1 cellular context compared by ENCODE assay signal in the genomic region with DNA sequence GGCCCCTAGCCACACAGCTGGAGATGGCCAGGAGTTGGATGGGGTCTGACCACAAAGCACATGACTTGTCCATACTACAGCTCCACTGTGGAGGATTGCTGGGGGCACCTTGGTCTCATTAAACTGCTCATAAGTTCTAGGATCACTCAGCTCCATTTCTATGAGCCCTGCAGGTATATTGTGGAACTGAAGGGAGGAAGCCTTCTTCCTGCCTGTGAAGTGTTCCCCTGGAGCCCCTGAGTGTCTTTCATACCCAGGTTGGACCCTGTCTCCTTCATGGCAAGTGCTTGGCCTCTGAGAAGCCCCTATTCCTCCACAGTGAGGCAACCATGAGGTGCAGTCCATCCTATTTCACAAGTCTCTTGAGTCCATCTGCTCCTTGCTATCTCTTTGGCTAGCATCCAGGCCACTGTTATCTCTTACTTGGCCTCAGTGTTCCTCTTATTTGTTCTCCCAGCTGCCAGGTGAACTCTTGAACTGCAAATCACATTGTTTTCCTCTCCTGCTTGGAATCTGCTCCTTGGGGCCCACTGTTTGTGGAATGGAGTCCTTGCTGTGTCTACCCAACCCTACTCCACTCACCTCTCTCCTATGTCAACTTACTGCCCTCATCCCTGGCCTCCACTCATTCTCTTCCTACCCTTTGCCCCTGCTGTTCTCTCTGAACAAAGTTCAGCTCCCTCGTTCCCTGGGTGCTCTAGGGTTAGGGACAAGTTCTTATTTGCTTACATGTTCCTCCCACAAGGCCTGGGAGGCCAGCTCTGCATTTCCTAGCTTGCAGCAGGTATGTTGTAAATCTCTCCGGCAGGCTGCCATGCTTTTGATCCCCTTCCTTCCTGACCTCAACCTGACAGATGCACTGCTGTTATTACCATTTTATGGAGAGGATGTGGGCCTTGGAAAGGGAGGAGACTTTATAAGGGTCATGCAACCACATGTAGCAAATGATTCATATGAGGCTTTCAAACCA.
TF ChIP-seq lines count a peak whose summit lies in the region.

No MANE protein-coding gene starts in this region.

TF ChIP-seq in HepG2, 621 proteins besides CTCF, POLR2A, EP300 and RAD21 (continued from another document and continues in another):
- TF ChIP-seq, protein P1, sequence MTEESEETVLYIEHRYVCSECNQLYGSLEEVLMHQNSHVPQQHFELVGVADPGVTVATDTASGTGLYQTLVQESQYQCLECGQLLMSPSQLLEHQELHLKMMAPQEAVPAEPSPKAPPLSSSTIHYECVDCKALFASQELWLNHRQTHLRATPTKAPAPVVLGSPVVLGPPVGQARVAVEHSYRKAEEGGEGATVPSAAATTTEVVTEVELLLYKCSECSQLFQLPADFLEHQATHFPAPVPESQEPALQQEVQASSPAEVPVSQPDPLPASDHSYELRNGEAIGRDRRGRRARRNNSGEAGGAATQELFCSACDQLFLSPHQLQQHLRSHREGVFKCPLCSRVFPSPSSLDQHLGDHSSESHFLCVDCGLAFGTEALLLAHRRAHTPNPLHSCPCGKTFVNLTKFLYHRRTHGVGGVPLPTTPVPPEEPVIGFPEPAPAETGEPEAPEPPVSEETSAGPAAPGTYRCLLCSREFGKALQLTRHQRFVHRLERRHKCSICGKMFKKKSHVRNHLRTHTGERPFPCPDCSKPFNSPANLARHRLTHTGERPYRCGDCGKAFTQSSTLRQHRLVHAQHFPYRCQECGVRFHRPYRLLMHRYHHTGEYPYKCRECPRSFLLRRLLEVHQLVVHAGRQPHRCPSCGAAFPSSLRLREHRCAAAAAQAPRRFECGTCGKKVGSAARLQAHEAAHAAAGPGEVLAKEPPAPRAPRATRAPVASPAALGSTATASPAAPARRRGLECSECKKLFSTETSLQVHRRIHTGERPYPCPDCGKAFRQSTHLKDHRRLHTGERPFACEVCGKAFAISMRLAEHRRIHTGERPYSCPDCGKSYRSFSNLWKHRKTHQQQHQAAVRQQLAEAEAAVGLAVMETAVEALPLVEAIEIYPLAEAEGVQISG (CRISPR knock-in tag; IDR thresholded peaks at IDR 0.05) = peak; percentile 60; the same call in 1 of the 2 replicates
- TF ChIP-seq ZNF781 (CRISPR knock-in tag; IDR thresholded peaks at IDR 0.05; ENCODE audit: borderline replicate concordance, not compliant biosample characterization) (no peak), ZNF20 (CRISPR knock-in tag; IDR thresholded peaks at IDR 0.05) (no peak), KLF13 (CRISPR knock-in tag; IDR thresholded peaks at IDR 0.05) (no peak), PHB2 (IDR thresholded peaks at IDR 0.05; ENCODE audit: partially characterized antibody) (no peak), ZNF570 (CRISPR knock-in tag; IDR thresholded peaks at IDR 0.05; ENCODE audit: borderline replicate concordance) (peak; percentile 38; the same call in 1 of the 2 replicates), NR2C2 (CRISPR knock-in tag; IDR thresholded peaks at IDR 0.05; ENCODE audit: borderline replicate concordance) (peak; percentile 84), SKI (IDR thresholded peaks at IDR 0.05; ENCODE audit: partially characterized antibody) (peak; percentile 57), FOXK1 (CRISPR knock-in tag; IDR thresholded peaks at IDR 0.05; ENCODE audit: borderline replicate concordance, low read depth) (peak; percentile 81; the same call in 1 of the 2 replicates), ZNF670 (CRISPR knock-in tag; IDR thresholded peaks at IDR 0.05; ENCODE audit: borderline replicate concordance) (no peak), ZNF367 (CRISPR knock-in tag; IDR thresholded peaks at IDR 0.05; ENCODE audit: borderline replicate concordance) (no peak), ZNF333 (CRISPR knock-in tag; IDR thresholded peaks at IDR 0.05; ENCODE audit: borderline replicate concordance) (no peak), ZNF552 (CRISPR knock-in tag; IDR thresholded peaks at IDR 0.05; ENCODE audit: borderline replicate concordance) (no peak), KLF6 (CRISPR knock-in tag; IDR thresholded peaks at IDR 0.05) (peak; percentile 49; the same call in 1 of the 2 replicates), SNAI1 (CRISPR knock-in tag; IDR thresholded peaks at IDR 0.05; ENCODE audit: borderline replicate concordance) (no peak), TBP (CRISPR knock-in tag; IDR thresholded peaks at IDR 0.05) (no peak), ZNF572 (CRISPR knock-in tag; IDR thresholded peaks at IDR 0.05) (no peak), AHR (CRISPR knock-in tag; IDR thresholded peaks at IDR 0.05) (no peak), ZNF768 (CRISPR knock-in tag; IDR thresholded peaks at IDR 0.05) (no peak), GABPB1 (CRISPR knock-in tag; IDR thresholded peaks at IDR 0.05) (peak; percentile 36; the same call in 1 of the 2 replicates), KDM5A (IDR thresholded peaks at IDR 0.05; ENCODE audit: borderline replicate concordance, low read length) (no peak)
- TF ChIP-seq, protein P2, sequence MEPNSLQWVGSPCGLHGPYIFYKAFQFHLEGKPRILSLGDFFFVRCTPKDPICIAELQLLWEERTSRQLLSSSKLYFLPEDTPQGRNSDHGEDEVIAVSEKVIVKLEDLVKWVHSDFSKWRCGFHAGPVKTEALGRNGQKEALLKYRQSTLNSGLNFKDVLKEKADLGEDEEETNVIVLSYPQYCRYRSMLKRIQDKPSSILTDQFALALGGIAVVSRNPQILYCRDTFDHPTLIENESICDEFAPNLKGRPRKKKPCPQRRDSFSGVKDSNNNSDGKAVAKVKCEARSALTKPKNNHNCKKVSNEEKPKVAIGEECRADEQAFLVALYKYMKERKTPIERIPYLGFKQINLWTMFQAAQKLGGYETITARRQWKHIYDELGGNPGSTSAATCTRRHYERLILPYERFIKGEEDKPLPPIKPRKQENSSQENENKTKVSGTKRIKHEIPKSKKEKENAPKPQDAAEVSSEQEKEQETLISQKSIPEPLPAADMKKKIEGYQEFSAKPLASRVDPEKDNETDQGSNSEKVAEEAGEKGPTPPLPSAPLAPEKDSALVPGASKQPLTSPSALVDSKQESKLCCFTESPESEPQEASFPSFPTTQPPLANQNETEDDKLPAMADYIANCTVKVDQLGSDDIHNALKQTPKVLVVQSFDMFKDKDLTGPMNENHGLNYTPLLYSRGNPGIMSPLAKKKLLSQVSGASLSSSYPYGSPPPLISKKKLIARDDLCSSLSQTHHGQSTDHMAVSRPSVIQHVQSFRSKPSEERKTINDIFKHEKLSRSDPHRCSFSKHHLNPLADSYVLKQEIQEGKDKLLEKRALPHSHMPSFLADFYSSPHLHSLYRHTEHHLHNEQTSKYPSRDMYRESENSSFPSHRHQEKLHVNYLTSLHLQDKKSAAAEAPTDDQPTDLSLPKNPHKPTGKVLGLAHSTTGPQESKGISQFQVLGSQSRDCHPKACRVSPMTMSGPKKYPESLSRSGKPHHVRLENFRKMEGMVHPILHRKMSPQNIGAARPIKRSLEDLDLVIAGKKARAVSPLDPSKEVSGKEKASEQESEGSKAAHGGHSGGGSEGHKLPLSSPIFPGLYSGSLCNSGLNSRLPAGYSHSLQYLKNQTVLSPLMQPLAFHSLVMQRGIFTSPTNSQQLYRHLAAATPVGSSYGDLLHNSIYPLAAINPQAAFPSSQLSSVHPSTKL (CRISPR knock-in tag; IDR thresholded peaks at IDR 0.05) = peak; percentile 93
- TF ChIP-seq, protein P3, sequence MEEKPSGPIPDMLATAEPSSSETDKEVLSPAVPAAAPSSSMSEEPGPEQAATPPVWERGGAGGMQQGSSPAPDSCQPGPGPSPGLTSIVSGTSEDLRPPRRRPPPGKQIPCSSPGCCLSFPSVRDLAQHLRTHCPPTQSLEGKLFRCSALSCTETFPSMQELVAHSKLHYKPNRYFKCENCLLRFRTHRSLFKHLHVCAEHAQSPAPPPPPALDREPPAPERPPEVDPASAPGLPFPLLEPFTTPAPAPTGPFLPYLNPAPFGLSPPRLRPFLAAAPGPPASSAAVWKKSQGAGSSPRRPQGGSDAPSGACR (CRISPR knock-in tag; IDR thresholded peaks at IDR 0.05) = peak; percentile 59; the same call in 1 of the 2 replicates
- TF ChIP-seq, protein P4, sequence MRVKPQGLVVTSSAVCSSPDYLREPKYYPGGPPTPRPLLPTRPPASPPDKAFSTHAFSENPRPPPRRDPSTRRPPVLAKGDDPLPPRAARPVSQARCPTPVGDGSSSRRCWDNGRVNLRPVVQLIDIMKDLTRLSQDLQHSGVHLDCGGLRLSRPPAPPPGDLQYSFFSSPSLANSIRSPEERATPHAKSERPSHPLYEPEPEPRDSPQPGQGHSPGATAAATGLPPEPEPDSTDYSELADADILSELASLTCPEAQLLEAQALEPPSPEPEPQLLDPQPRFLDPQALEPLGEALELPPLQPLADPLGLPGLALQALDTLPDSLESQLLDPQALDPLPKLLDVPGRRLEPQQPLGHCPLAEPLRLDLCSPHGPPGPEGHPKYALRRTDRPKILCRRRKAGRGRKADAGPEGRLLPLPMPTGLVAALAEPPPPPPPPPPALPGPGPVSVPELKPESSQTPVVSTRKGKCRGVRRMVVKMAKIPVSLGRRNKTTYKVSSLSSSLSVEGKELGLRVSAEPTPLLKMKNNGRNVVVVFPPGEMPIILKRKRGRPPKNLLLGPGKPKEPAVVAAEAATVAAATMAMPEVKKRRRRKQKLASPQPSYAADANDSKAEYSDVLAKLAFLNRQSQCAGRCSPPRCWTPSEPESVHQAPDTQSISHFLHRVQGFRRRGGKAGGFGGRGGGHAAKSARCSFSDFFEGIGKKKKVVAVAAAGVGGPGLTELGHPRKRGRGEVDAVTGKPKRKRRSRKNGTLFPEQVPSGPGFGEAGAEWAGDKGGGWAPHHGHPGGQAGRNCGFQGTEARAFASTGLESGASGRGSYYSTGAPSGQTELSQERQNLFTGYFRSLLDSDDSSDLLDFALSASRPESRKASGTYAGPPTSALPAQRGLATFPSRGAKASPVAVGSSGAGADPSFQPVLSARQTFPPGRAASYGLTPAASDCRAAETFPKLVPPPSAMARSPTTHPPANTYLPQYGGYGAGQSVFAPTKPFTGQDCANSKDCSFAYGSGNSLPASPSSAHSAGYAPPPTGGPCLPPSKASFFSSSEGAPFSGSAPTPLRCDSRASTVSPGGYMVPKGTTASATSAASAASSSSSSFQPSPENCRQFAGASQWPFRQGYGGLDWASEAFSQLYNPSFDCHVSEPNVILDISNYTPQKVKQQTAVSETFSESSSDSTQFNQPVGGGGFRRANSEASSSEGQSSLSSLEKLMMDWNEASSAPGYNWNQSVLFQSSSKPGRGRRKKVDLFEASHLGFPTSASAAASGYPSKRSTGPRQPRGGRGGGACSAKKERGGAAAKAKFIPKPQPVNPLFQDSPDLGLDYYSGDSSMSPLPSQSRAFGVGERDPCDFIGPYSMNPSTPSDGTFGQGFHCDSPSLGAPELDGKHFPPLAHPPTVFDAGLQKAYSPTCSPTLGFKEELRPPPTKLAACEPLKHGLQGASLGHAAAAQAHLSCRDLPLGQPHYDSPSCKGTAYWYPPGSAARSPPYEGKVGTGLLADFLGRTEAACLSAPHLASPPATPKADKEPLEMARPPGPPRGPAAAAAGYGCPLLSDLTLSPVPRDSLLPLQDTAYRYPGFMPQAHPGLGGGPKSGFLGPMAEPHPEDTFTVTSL (CRISPR knock-in tag; IDR thresholded peaks at IDR 0.05; ENCODE audit: borderline replicate concordance) = peak; percentile 78; the same call in 1 of the 2 replicates
- TF ChIP-seq, protein P5, sequence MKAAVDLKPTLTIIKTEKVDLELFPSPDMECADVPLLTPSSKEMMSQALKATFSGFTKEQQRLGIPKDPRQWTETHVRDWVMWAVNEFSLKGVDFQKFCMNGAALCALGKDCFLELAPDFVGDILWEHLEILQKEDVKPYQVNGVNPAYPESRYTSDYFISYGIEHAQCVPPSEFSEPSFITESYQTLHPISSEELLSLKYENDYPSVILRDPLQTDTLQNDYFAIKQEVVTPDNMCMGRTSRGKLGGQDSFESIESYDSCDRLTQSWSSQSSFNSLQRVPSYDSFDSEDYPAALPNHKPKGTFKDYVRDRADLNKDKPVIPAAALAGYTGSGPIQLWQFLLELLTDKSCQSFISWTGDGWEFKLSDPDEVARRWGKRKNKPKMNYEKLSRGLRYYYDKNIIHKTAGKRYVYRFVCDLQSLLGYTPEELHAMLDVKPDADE (CRISPR knock-in tag; IDR thresholded peaks at IDR 0.05) = no peak
- TF ChIP-seq, protein P6, sequence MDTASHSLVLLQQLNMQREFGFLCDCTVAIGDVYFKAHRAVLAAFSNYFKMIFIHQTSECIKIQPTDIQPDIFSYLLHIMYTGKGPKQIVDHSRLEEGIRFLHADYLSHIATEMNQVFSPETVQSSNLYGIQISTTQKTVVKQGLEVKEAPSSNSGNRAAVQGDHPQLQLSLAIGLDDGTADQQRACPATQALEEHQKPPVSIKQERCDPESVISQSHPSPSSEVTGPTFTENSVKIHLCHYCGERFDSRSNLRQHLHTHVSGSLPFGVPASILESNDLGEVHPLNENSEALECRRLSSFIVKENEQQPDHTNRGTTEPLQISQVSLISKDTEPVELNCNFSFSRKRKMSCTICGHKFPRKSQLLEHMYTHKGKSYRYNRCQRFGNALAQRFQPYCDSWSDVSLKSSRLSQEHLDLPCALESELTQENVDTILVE (CRISPR knock-in tag; IDR thresholded peaks at IDR 0.05) = peak; percentile 41; the same call in 1 of the 2 replicates
- TF ChIP-seq, protein P7, sequence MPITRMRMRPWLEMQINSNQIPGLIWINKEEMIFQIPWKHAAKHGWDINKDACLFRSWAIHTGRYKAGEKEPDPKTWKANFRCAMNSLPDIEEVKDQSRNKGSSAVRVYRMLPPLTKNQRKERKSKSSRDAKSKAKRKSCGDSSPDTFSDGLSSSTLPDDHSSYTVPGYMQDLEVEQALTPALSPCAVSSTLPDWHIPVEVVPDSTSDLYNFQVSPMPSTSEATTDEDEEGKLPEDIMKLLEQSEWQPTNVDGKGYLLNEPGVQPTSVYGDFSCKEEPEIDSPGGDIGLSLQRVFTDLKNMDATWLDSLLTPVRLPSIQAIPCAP (CRISPR knock-in tag; IDR thresholded peaks at IDR 0.05; ENCODE audit: low read depth) = no peak
- TF ChIP-seq, protein P8, sequence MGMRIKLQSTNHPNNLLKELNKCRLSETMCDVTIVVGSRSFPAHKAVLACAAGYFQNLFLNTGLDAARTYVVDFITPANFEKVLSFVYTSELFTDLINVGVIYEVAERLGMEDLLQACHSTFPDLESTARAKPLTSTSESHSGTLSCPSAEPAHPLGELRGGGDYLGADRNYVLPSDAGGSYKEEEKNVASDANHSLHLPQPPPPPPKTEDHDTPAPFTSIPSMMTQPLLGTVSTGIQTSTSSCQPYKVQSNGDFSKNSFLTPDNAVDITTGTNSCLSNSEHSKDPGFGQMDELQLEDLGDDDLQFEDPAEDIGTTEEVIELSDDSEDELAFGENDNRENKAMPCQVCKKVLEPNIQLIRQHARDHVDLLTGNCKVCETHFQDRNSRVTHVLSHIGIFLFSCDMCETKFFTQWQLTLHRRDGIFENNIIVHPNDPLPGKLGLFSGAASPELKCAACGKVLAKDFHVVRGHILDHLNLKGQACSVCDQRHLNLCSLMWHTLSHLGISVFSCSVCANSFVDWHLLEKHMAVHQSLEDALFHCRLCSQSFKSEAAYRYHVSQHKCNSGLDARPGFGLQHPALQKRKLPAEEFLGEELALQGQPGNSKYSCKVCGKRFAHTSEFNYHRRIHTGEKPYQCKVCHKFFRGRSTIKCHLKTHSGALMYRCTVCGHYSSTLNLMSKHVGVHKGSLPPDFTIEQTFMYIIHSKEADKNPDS (CRISPR knock-in tag; IDR thresholded peaks at IDR 0.05) = peak; percentile 87
- TF ChIP-seq, protein P9, sequence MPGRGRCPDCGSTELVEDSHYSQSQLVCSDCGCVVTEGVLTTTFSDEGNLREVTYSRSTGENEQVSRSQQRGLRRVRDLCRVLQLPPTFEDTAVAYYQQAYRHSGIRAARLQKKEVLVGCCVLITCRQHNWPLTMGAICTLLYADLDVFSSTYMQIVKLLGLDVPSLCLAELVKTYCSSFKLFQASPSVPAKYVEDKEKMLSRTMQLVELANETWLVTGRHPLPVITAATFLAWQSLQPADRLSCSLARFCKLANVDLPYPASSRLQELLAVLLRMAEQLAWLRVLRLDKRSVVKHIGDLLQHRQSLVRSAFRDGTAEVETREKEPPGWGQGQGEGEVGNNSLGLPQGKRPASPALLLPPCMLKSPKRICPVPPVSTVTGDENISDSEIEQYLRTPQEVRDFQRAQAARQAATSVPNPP (CRISPR knock-in tag; IDR thresholded peaks at IDR 0.05) = 0 out of 2 replicates have a peak, but pooled peaks have one; percentile 77
